Comparison of ENCODE assay signal across 17 cellular contexts in genomic region chr10:104197364-104197763, GRCh38. TPM values are rescaled to one million over a fixed set of nuclear protein-coding genes. Genes with fewer than 3 reads are reported as not detected.
DNase-seq lines count a peak whose midpoint lies in the region; ATAC-seq, FAIRE-seq and TF ChIP-seq lines count a peak whose summit lies in the region.
"Had no signal": no experiment of that assay in that cellular context is flagged by ENCODE, and none has a peak within 500 bp of the region (broad histone marks: within the 10 kb centered on the region; RNA-seq: fewer than 3 reads in every experiment).

No MANE protein-coding gene starts in this region.

- H3F3A ChIP-seq in PC-3 (ENCODE audit: low read length, unreplicated experiment), result no peaks in the 10 kb centered on the region

- CTCF ChIA-PET in PC-3 (lab: Charles Lee), result no interaction called here

- H3K4me3 ChIP-seq in LNCaP clone FGC (ENCODE audit: low read depth, low read length) (no peak overlapping the region), PC-3 (ENCODE audit: low read length) (no peak overlapping the region)
- H3K4me3 ChIP-seq: ovary, skin epidermis had no signal

- H3K9me2 ChIP-seq in PC-3 (replicated peaks; ENCODE audit: low read length), result no peaks in the 10 kb centered on the region

- H3K27ac ChIP-seq in PC-3 (ENCODE audit: low read length), result no peak overlapping the region
- H3K27ac ChIP-seq: ovary, skin epidermis had no signal

- POLR2A ChIA-PET in PC-3 (lab: Charles Lee; ENCODE audit: unreplicated experiment), result no interaction called here

- ATAC-seq in PC-3 (peak; percentile 67), HG03095 (IDR thresholded peaks at IDR 0.05; ENCODE audit: unreplicated experiment) (no peak), SK-N-SH treated with all-trans-retinoic acid at 6 μM for 48 hours (no peak)

- no peaks in the 10 kb centered on the region for H3K9me3 ChIP-seq in PC-3 (ENCODE audit: low read length)
- H3K9me3 ChIP-seq: ovary had no signal

- no peaks in the 10 kb centered on the region for H4K20me1 ChIP-seq in PC-3 (ENCODE audit: low read length)

- TF ChIP-seq CTCF in LNCaP clone FGC (IDR thresholded peaks at IDR 0.05; ENCODE audit: control insufficient read depth, extremely low read depth, insufficient read depth), result peak; percentile 28; the same call in 1 of the 2 replicates
- 0 out of 2 replicates have a peak, but pooled peaks have one; percentile 24 for TF ChIP-seq CTCF in PC-3 (conservative IDR thresholded peaks at IDR 0.05; ENCODE audit: low read depth, low read length)

- H3K27me3 ChIP-seq in PC-3 (ENCODE audit: low read length), result no peaks in the 10 kb centered on the region
- H3K27me3 ChIP-seq: ovary had no signal

- no peaks in the 10 kb centered on the region for H3K79me2 ChIP-seq in PC-3 (ENCODE audit: low read length)

- no TSS peak for BruUV-seq in PC-3 (replicated peaks; lab: Mats Ljungman, UMichigan)

- intact Hi-C loops in PC-3 (cut with micrococcal nuclease), result loop anchor here (2.0 kb wide), 1 partner anchor 77 kb away; no protein-coding TSS in a partner anchor

- FAIRE-seq in islet of Langerhans (lab: Jason Lieb, UNC) (peak; percentile 99), GM19239 (lab: Jason Lieb, UNC) (no peak)

- no peak overlapping the region for H2AFZ ChIP-seq in PC-3 (ENCODE audit: low read length)

- peaks cover 8% of the 10 kb centered on the region for H3K4me1 ChIP-seq in PC-3 (ENCODE audit: insufficient read depth, low read length)

- no peak overlapping the region for H3K9ac ChIP-seq in PC-3 (ENCODE audit: low read length)

- H3K4me2 ChIP-seq in PC-3 (ENCODE audit: low read length), result 0 out of 2 replicates have a peak overlapping the region, but pooled peaks have one; percentile 26

- peak; percentile 13 for DNase-seq in COR-L47 (lab: John Stamatoyannopoulos, UW)
- DNase-seq in LNCaP clone FGC (ENCODE audit: low read depth), result peak; percentile 43
- peak; percentile 73 for DNase-seq in PC-3
- no peak for DNase-seq in NCI-H1694 treated with DMSO at 0.1 percent for 48 hours (lab: John Stamatoyannopoulos, UW)
- DNase-seq in GM19239 (ENCODE audit: insufficient read length, low spot score), result no peak
- DNase-seq: activated CD4-positive, CD25-positive, alpha-beta regulatory T cell treated with anti-CD3 and anti-CD28 coated beads, Interleukin-2, amount 50 U/mL, for 72 hours; GOT3; NCI-H1092; NCI-H82; ovary; SHP77; stimulated activated naive CD4-positive, alpha-beta T cell; T-helper 2 cell had no signal

- no peaks in the 10 kb centered on the region for H3K36me3 ChIP-seq in PC-3 (ENCODE audit: low read depth, low read length)
- H3K36me3 ChIP-seq: ovary had no signal

TF ChIP-seq in SK-N-SH treated with all-trans-retinoic acid at 6 μM for 48 hours, 23 proteins besides CTCF, POLR2A, EP300 and RAD21:
- TF ChIP-seq CSRNP3 (CRISPR knock-in tag; IDR thresholded peaks at IDR 0.05) (no peak), ZNF70 (CRISPR knock-in tag; IDR thresholded peaks at IDR 0.05) (no peak), CREB5 (CRISPR knock-in tag; IDR thresholded peaks at IDR 0.05; ENCODE audit: low read depth) (no peak), ZFP3 (CRISPR knock-in tag; IDR thresholded peaks at IDR 0.05) (no peak)

RNA-seq across cellular contexts. Expression of gene CFAP43, which starts 34.8 kb away (rescaled TPM):
- 0.17 and 0.44 TPM in 2 replicates for total RNA-seq in PC-3 (2014; rRNA removed)

RNA-seq across cellular contexts. Expression of gene GSTO1, which starts 57.3 kb away (rescaled TPM):
- total RNA-seq in PC-3 (2014; rRNA removed), result 38.2 and 46.0 TPM in 2 replicates

Comparison
In these comparisons a context has a peak if more than half of its experiments do, and no peak if none do; other contexts are left out.
1. DNase-seq: peak in COR-L47 (single experiment), LNCaP clone FGC (single experiment) and PC-3 (single experiment); none in NCI-H1694 treated with DMSO at 0.1 percent for 48 hours (single experiment) and GM19239 (single experiment).